16 cellular contexts compared by ENCODE assay signal in genomic region chr7:17878621-17879020, GRCh38.
DNase-seq lines count a peak whose midpoint lies in the region; ATAC-seq, FAIRE-seq and TF ChIP-seq lines count a peak whose summit lies in the region.
"Had no signal": no experiment of that assay in that cellular context is flagged by ENCODE, and none has a peak within 500 bp of the region (broad histone marks: within the 10 kb centered on the region; RNA-seq: fewer than 3 reads in every experiment).

No MANE protein-coding gene starts in this region.

- H2BK5ac ChIP-seq in H9 (ENCODE audit: insufficient read length, low read length) (no peak overlapping the region), H1 (ENCODE audit: low read depth, low read length) (no peak overlapping the region)

- TF ChIP-seq EP300 in H1 (IDR thresholded peaks at IDR 0.05; ENCODE audit: borderline replicate concordance in 1 of 2, low read depth in 2 of 2, low read length in 2 of 2) = no peak

- H2AFZ ChIP-seq in H9 (ENCODE audit: low read length) (no peak overlapping the region), H1 (ENCODE audit: low read length) (no peak overlapping the region)

- no peak overlapping the region for H3K18ac ChIP-seq in H9 (ENCODE audit: insufficient read length, low read depth, low read length)
- H3K18ac ChIP-seq in H1 (ENCODE audit: extremely low read depth, low read length) = no peak overlapping the region

- H3K27ac Mint-ChIP-seq in H9 (peak overlapping the region in 2 of 3 experiments; percentile 11 to 45; a peak in 3 of 7 replicates), memory B cell (peak overlapping the region; percentile 15)
- H3K27ac Mint-ChIP-seq: HFFc6 had no signal

- TF ChIP-seq CTCF in H9 (conservative IDR thresholded peaks at IDR 0.05) = no peak
- no peak for TF ChIP-seq CTCF in H1 (IDR thresholded peaks at IDR 0.05; ENCODE audit: control extremely low read depth in 1 of 3, insufficient read depth in 1 of 3, low read depth in 1 of 3, low read length in 3 of 3)

- H3K23ac ChIP-seq in H9 (ENCODE audit: insufficient read length, low read depth, low read length) (no peak overlapping the region), H1 (ENCODE audit: insufficient read length) (no peak overlapping the region)

- H4K91ac ChIP-seq in H9 (ENCODE audit: insufficient read length, low read depth, low read length) (no peak overlapping the region), H1 (replicated peaks; ENCODE audit: insufficient read length, low read length) (no peak overlapping the region)

- H2BK12ac ChIP-seq in H9 (ENCODE audit: insufficient read length, low read depth, low read length) = no peak overlapping the region
- H2BK12ac ChIP-seq in H1 (ENCODE audit: low read depth, low read length) = no peak overlapping the region

- H3K79me2 ChIP-seq in H9 (ENCODE audit: insufficient read depth, low read length) (no peaks in the 10 kb centered on the region), H1 (ENCODE audit: control insufficient read depth in 1 of 2, insufficient read depth in 2 of 2, low read length in 2 of 2) (no peaks in the 10 kb centered on the region)

- H3K4me1 Mint-ChIP-seq in H9 (peaks cover 38 to 61% of the 10 kb centered on the region in 2 experiments), memory B cell (peaks cover 8% of the 10 kb centered on the region)
- H3K4me1 Mint-ChIP-seq: CD4-positive, alpha-beta memory T cell had no signal

- no peak overlapping the region for H4K5ac ChIP-seq in H9 (ENCODE audit: insufficient read length, low read depth, low read length)
- no peak overlapping the region for H4K5ac ChIP-seq in H1 (ENCODE audit: insufficient read length, low read depth, low read length)

- H3K14ac ChIP-seq in H9 (ENCODE audit: insufficient read depth, low read length) (no peak overlapping the region), H1 (ENCODE audit: insufficient read length) (no peak overlapping the region)

- H3K4ac ChIP-seq in H9 (ENCODE audit: low read depth, low read length) (no peak overlapping the region), H1 (replicated peaks; ENCODE audit: insufficient read length, low read depth, low read length) (no peak overlapping the region)

- no peak overlapping the region for H3T11ph ChIP-seq in H9 (ENCODE audit: low read length)

- H2BK15ac ChIP-seq in H9 (ENCODE audit: low read depth, low read length) = no peak overlapping the region
- no peak overlapping the region for H2BK15ac ChIP-seq in H1 (ENCODE audit: low read length)

- H3K27ac ChIP-seq in H9 (ENCODE audit: insufficient read length, low read depth, low read length) = no peak overlapping the region
- no peak overlapping the region for H3K27ac ChIP-seq in H1 (ENCODE audit: low read depth, low read length)

- H3K36me3 Mint-ChIP-seq in H9 (ENCODE audit: insufficient read depth in 1 of 3, low read depth in 3 of 3) (peaks cover 0 to 5% (median 0%) of the 10 kb centered on the region in 3 experiments; a peak in 2 of 7 replicates), memory B cell (peaks cover 13% of the 10 kb centered on the region)

- no peaks in the 10 kb centered on the region for H3K9me3 Mint-ChIP-seq in H9
- no peaks in the 10 kb centered on the region for H3K9me3 Mint-ChIP-seq in memory B cell
- H3K9me3 Mint-ChIP-seq: CD4-positive, alpha-beta memory T cell; HFFc6 had no signal

- H3K9me3 ChIP-seq in H9 (ENCODE audit: control insufficient read depth, low read depth, low read length) (no peaks in the 10 kb centered on the region), H1 (ENCODE audit: insufficient read depth in 2 of 2, low read depth in 1 of 2, low read length in 1 of 2) (no peaks in the 10 kb centered on the region)
- H3K9me3 ChIP-seq: HAP-1 had no signal

- H3K4me1 ChIP-seq in H9 (ENCODE audit: insufficient read depth, low read length) (peaks cover 4% of the 10 kb centered on the region; the same call in 1 of the 2 replicates), H1 (replicated peaks in 1 of 4; ENCODE audit: control insufficient read depth in 3 of 4, insufficient read depth in 4 of 4, low read length in 3 of 4) (peaks cover 0 to 10% (median 4%) of the 10 kb centered on the region in 4 experiments; a peak in 3 of 7 replicates)

- TF ChIP-seq POLR2A in H1 (IDR thresholded peaks at IDR 0.05; ENCODE audit: control extremely low read depth in 1 of 2, low read depth in 2 of 2, low read length in 2 of 2) = no peak

- DNase-seq in H9 = no peak
- DNase-seq in H1 (ENCODE audit: low read depth in 1 of 2, low spot score in 2 of 2) = no peak
- no peak for DNase-seq in memory B cell (ENCODE audit: low spot score in 2 of 2)
- no peak for DNase-seq in NCI-H524 (lab: John Stamatoyannopoulos, UW)
- no peak for DNase-seq in DMS153 (lab: John Stamatoyannopoulos, UW)
- DNase-seq: C1 segment of cervical spinal cord; Calu3; CD4-positive, alpha-beta memory T cell; COR-L47; DND-41; GOT3; HFFc6 had no signal

- H4K20me1 ChIP-seq in H9 (ENCODE audit: control insufficient read depth, insufficient read depth, insufficient read length) (no peaks in the 10 kb centered on the region), H1 (replicated peaks in 1 of 2; ENCODE audit: control insufficient read depth in 1 of 2, insufficient read depth in 2 of 2, low read length in 2 of 2) (no peaks in the 10 kb centered on the region)

- H3K4me2 ChIP-seq in H9 (ENCODE audit: insufficient read depth, insufficient read length, low read length) (peak overlapping the region; percentile 35), H1 (ENCODE audit: insufficient read depth in 1 of 2, low read depth in 2 of 2, low read length in 2 of 2) (peak overlapping the region in 1 of 2 experiments; percentile 19; a peak in 1 of 4 replicates)

- no peak overlapping the region for H2AK5ac ChIP-seq in H9 (ENCODE audit: insufficient read length, low read length)
- no peak overlapping the region for H2AK5ac ChIP-seq in H1 (ENCODE audit: low read depth, low read length)

- CTCF ChIA-PET in H1 (lab: Charles Lee; ENCODE audit: partially characterized antibody) = interaction anchor here (0.8 to 1.3 kb wide), 2 partner anchors 29 to 185 kb away, joined by 3 read pairs; no protein-coding TSS in a partner anchor

- no peak for TF ChIP-seq RAD21 in H1 (IDR thresholded peaks at IDR 0.05 in 1 of 2, conservative IDR thresholded peaks at IDR 0.05 in 1 of 2; ENCODE audit: low read depth in 2 of 2, low read length in 2 of 2)

- no peak overlapping the region for H4K8ac ChIP-seq in H9 (replicated peaks; ENCODE audit: insufficient read length, low read depth, low read length)
- no peak overlapping the region for H4K8ac ChIP-seq in H1 (ENCODE audit: extremely low read depth, insufficient read depth, low read length)

- H2BK20ac ChIP-seq in H9 (ENCODE audit: low read depth, low read length, poor library complexity, severe bottlenecking) = no peak overlapping the region
- H2BK20ac ChIP-seq in H1 (ENCODE audit: low read length) = no peak overlapping the region

- peaks cover 0 to 9% (median 0%) of the 10 kb centered on the region in 4 experiments; a peak in 1 of 8 replicates for H3K36me3 ChIP-seq in H1 (ENCODE audit: control insufficient read depth in 2 of 4, insufficient read depth in 4 of 4, low read length in 3 of 4)
- H3K36me3 ChIP-seq: HAP-1 had no signal

- H3K4me3 ChIP-seq in H1 (ENCODE audit: extremely low read depth in 1 of 4, insufficient read depth in 2 of 4, low read depth in 3 of 4, low read length in 4 of 4) = 0 out of 8 replicates have a peak overlapping the region, but pooled peaks of 1 of the 4 experiments have one; percentile 4
- H3K4me3 ChIP-seq: HAP-1 had no signal

- H3K27me3 Mint-ChIP-seq in H9 (ENCODE audit: low read depth) (no peaks in the 10 kb centered on the region), memory B cell (no peaks in the 10 kb centered on the region)
- H3K27me3 Mint-ChIP-seq: CD4-positive, alpha-beta memory T cell had no signal

- H2BK120ac ChIP-seq in H9 (ENCODE audit: low read depth, low read length, poor library complexity, severe bottlenecking) (no peak overlapping the region), H1 (replicated peaks; ENCODE audit: low read depth, low read length) (no peak overlapping the region)

- ATAC-seq in memory B cell (ENCODE audit: low read depth) (no peak), GM18861 (IDR thresholded peaks at IDR 0.05; ENCODE audit: unreplicated experiment) (no peak)

- no peaks in the 10 kb centered on the region for H3K27me3 ChIP-seq in H9 (ENCODE audit: insufficient read depth, low read length)
- no peaks in the 10 kb centered on the region for H3K27me3 ChIP-seq in H1 (replicated peaks in 1 of 4; ENCODE audit: control insufficient read depth in 3 of 4, extremely low read depth in 1 of 4, insufficient read depth in 3 of 4, low read length in 3 of 4)

- no peak for FAIRE-seq in H1 (lab: Jason Lieb, UNC)
- FAIRE-seq: GM12892, GM19239 had no signal

- peak overlapping the region in 1 of 2 experiments; percentile 10; a peak in 1 of 5 replicates for H3K4me3 Mint-ChIP-seq in H9
- H3K4me3 Mint-ChIP-seq in memory B cell = no peak overlapping the region
- H3K4me3 Mint-ChIP-seq: CD4-positive, alpha-beta memory T cell; HFFc6 had no signal

- no peak overlapping the region for H3K56ac ChIP-seq in H9 (ENCODE audit: insufficient read length, low read depth, low read length)
- no peak overlapping the region for H3K56ac ChIP-seq in H1 (replicated peaks; ENCODE audit: insufficient read length, low read depth, low read length)

- no CpG with 5 or more reads among the region's 2 CpGs for WGBS in H9 (ENCODE audit: extremely low coverage, insufficient read length, low lambda C conversion rate)
- WGBS in H1 (ENCODE audit: extremely low coverage in 1 of 2, insufficient coverage in 1 of 2, insufficient read length in 1 of 2, insufficient replicate concordance in 2 of 2, low coverage in 1 of 2, low lambda C conversion rate in 2 of 2, missing lambda C conversion rate in 1 of 2), 2 experiments = 28% methylated on average over 2 of the region's 2 CpGs; no CpG with 5 or more reads in 1 of the 2 experiments

- POLR2A ChIA-PET in H1 (lab: Charles Lee; ENCODE audit: partially characterized antibody) = no interaction called here

- H3K79me1 ChIP-seq in H9 (ENCODE audit: insufficient read depth, low read depth, low read length, poor library complexity, severe bottlenecking) (no peaks in the 10 kb centered on the region), H1 (ENCODE audit: low read depth, low read length) (no peaks in the 10 kb centered on the region)

- H3K9ac ChIP-seq in H9 (ENCODE audit: extremely low read depth, insufficient read length, low read length) (no peak overlapping the region), H1 (replicated peaks in 1 of 4; ENCODE audit: extremely low read depth in 1 of 4, low read depth in 3 of 4, low read length in 3 of 4) (no peak overlapping the region; a peak in 1 of 7 replicates)

- H3K23me2 ChIP-seq in H9 (ENCODE audit: insufficient read length, low read depth, low read length, poor library complexity, severe bottlenecking) (no peaks in the 10 kb centered on the region), H1 (ENCODE audit: low read depth, low read length) (no peaks in the 10 kb centered on the region; the same call in 1 of the 2 replicates)

TF ChIP-seq in H1, 55 proteins besides CTCF, POLR2A, EP300 and RAD21 (continues in another document):
- TF ChIP-seq POLR2AphosphoS5 (IDR thresholded peaks at IDR 0.05; ENCODE audit: low read depth, low read length) (no peak), CEBPB (IDR thresholded peaks at IDR 0.05; ENCODE audit: low read depth, low read length) (peak; percentile 38; the same call in 1 of the 2 replicates), SIRT6 (IDR thresholded peaks at IDR 0.05; ENCODE audit: low read length) (no peak), BRCA1 (IDR thresholded peaks at IDR 0.05; ENCODE audit: low read depth, low read length) (no peak)
